3 cellular contexts compared by ENCODE assay signal in genomic region chr3:129500334-129500658, GRCh38.
TF ChIP-seq lines count a peak whose summit lies in the region.

No MANE protein-coding gene starts in this region.

TF ChIP-seq in A549, 52 proteins besides CTCF, POLR2A, EP300 and RAD21:
- TF ChIP-seq FOXS1 (CRISPR knock-in tag; IDR thresholded peaks at IDR 0.05) = no peak
- no peak for TF ChIP-seq HOXB13 (CRISPR knock-in tag; IDR thresholded peaks at IDR 0.05; ENCODE audit: low read depth)
- no peak for TF ChIP-seq NPAS2 (CRISPR knock-in tag; IDR thresholded peaks at IDR 0.05; ENCODE audit: borderline replicate concordance)
- TF ChIP-seq KDM5A (IDR thresholded peaks at IDR 0.05) = no peak
- no peak for TF ChIP-seq ZFP36 (IDR thresholded peaks at IDR 0.05; ENCODE audit: borderline replicate concordance, partially characterized antibody)
- no peak for TF ChIP-seq BCL3 (IDR thresholded peaks at IDR 0.05)
- no peak for TF ChIP-seq HOXB5 (CRISPR knock-in tag; IDR thresholded peaks at IDR 0.05)
- TF ChIP-seq, protein P1, sequence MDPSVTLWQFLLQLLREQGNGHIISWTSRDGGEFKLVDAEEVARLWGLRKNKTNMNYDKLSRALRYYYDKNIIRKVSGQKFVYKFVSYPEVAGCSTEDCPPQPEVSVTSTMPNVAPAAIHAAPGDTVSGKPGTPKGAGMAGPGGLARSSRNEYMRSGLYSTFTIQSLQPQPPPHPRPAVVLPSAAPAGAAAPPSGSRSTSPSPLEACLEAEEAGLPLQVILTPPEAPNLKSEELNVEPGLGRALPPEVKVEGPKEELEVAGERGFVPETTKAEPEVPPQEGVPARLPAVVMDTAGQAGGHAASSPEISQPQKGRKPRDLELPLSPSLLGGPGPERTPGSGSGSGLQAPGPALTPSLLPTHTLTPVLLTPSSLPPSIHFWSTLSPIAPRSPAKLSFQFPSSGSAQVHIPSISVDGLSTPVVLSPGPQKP (IDR thresholded peaks at IDR 0.05; ENCODE audit: low read depth, low read length) = no peak
- TF ChIP-seq ZSCAN20 (CRISPR knock-in tag; IDR thresholded peaks at IDR 0.05) = no peak
- TF ChIP-seq MAZ (IDR thresholded peaks at IDR 0.05; ENCODE audit: borderline replicate concordance, low read depth, low read length) = no peak
- TF ChIP-seq EHF (CRISPR knock-in tag; IDR thresholded peaks at IDR 0.05) = no peak
- no peak for TF ChIP-seq POLR2AphosphoS2 (conservative IDR thresholded peaks at IDR 0.05; ENCODE audit: low read length)

TF ChIP-seq in WTC11, 78 proteins besides CTCF, POLR2A, EP300 and RAD21:
- no peak for TF ChIP-seq SMAD3 (CRISPR knock-in tag; IDR thresholded peaks at IDR 0.05; ENCODE audit: borderline replicate concordance)
- no peak for TF ChIP-seq IRF2 (CRISPR knock-in tag; IDR thresholded peaks at IDR 0.05; ENCODE audit: borderline replicate concordance, low read depth)
- no peak for TF ChIP-seq ZNF317 (CRISPR knock-in tag; IDR thresholded peaks at IDR 0.05; ENCODE audit: borderline replicate concordance, low read depth)
- TF ChIP-seq OVOL2 (CRISPR knock-in tag; IDR thresholded peaks at IDR 0.05; ENCODE audit: borderline replicate concordance) = no peak
- TF ChIP-seq NFATC4 (CRISPR knock-in tag; IDR thresholded peaks at IDR 0.05) = no peak
- no peak for TF ChIP-seq GTF2I (CRISPR knock-in tag; conservative IDR thresholded peaks at IDR 0.05)
- no peak for TF ChIP-seq NFYB (CRISPR knock-in tag; conservative IDR thresholded peaks at IDR 0.05; ENCODE audit: low read depth)
- TF ChIP-seq, protein P2, sequence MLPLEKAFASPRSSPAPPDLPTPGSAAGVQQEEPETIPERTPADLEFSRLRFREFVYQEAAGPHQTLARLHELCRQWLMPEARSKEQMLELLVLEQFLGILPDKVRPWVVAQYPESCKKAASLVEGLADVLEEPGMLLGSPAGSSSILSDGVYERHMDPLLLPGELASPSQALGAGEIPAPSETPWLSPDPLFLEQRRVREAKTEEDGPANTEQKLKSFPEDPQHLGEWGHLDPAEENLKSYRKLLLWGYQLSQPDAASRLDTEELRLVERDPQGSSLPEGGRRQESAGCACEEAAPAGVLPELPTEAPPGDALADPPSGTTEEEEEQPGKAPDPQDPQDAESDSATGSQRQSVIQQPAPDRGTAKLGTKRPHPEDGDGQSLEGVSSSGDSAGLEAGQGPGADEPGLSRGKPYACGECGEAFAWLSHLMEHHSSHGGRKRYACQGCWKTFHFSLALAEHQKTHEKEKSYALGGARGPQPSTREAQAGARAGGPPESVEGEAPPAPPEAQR (CRISPR knock-in tag; IDR thresholded peaks at IDR 0.05) = no peak
- no peak for TF ChIP-seq TEAD1 (CRISPR knock-in tag; IDR thresholded peaks at IDR 0.05)
- TF ChIP-seq, protein P3, sequence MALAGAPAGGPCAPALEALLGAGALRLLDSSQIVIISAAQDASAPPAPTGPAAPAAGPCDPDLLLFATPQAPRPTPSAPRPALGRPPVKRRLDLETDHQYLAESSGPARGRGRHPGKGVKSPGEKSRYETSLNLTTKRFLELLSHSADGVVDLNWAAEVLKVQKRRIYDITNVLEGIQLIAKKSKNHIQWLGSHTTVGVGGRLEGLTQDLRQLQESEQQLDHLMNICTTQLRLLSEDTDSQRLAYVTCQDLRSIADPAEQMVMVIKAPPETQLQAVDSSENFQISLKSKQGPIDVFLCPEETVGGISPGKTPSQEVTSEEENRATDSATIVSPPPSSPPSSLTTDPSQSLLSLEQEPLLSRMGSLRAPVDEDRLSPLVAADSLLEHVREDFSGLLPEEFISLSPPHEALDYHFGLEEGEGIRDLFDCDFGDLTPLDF (CRISPR knock-in tag; IDR thresholded peaks at IDR 0.05) = no peak
- TF ChIP-seq MAX (CRISPR knock-in tag; IDR thresholded peaks at IDR 0.05) = no peak
- TF ChIP-seq EMX1 (CRISPR knock-in tag; IDR thresholded peaks at IDR 0.05) = no peak
- TF ChIP-seq PRRX2 (CRISPR knock-in tag; IDR thresholded peaks at IDR 0.05) = no peak

TF ChIP-seq in HepG2, 621 proteins besides CTCF, POLR2A, EP300 and RAD21:
- TF ChIP-seq GLI4 (CRISPR knock-in tag; IDR thresholded peaks at IDR 0.05; ENCODE audit: borderline replicate concordance) (no peak), PRPF4 (IDR thresholded peaks at IDR 0.05; ENCODE audit: low read depth, low read length, poor library complexity, severe bottlenecking) (peak; percentile 31), ZKSCAN8 (CRISPR knock-in tag; IDR thresholded peaks at IDR 0.05; ENCODE audit: borderline replicate concordance) (no peak), NFIC (IDR thresholded peaks at IDR 0.05; ENCODE audit: low read length) (no peak), ZNF460 (CRISPR knock-in tag; IDR thresholded peaks at IDR 0.05; ENCODE audit: borderline replicate concordance) (no peak)
- TF ChIP-seq, protein P4, sequence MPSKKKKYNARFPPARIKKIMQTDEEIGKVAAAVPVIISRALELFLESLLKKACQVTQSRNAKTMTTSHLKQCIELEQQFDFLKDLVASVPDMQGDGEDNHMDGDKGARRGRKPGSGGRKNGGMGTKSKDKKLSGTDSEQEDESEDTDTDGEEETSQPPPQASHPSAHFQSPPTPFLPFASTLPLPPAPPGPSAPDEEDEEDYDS (CRISPR knock-in tag; IDR thresholded peaks at IDR 0.05) = no peak
TF ChIP-seq in HepG2: peak in this region for 1.
